In the genomic region with DNA sequence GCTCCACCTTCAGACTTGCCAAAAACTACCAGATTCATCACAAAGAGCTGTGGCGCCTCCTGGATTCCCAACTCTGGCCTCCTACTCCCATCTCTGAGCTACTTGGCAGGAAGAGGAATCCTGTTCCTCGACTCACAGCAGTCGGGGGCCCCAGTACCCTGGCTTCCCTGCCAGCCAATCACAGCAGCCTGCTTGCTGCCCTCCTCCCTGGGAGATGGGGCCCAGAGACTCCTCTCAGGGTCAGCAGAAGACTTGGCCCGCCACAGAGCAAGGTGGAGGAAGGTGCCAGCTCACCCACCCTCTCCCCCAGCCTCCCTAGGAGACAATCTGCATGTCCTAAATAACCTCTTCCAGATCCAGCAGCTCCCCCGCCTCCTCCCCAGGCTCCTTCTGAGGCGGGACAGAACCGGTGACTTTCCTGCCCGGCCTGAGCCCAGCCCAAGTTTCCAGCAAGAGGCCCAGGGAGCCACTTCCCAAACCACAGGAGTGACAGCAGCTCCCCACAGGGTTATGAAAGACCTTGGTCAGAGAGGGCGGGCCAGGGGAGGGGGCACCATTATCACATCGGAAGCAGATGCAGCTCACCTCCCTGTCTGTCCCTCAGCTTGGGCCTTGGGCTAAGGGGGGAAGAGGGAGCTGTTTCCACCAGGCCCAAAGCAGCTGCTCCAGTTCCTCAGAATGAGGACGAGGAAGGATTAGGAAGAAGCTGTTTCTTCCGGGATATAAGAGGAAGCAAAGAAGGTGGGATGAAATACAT, we compare ENCODE assay signal across 8 cellular contexts. TPM values are rescaled to one million over a fixed set of nuclear protein-coding genes. Genes with fewer than 3 reads are reported as not detected.
A peak's percentile ranks its signal among the peaks of the same experiment; 100 is the strongest.
DNase-seq lines count a peak whose midpoint lies in the region; ATAC-seq lines count a peak whose summit lies in the region.

No MANE protein-coding gene starts in this region.

- no peak for ATAC-seq in GM21360 (IDR thresholded peaks at IDR 0.05; ENCODE audit: unreplicated experiment)

- H3K4me3 ChIP-seq in rectal smooth muscle tissue (ENCODE audit: low read length): no peak overlapping the region

- H3K27ac ChIP-seq in rectal smooth muscle tissue (ENCODE audit: low read depth, low read length): peak overlapping the region; percentile 20

- H3K36me3 ChIP-seq in rectal smooth muscle tissue (ENCODE audit: control insufficient read depth, insufficient read depth, low read length): peaks cover 6% of the 10 kb centered on the region

- intact Hi-C loops in cardiac septum (cut with DNase I): loop anchor here (5.0 kb wide), 1 partner anchor 152 kb away; a partner anchor contains a TSS

- H3K27me3 ChIP-seq in rectal smooth muscle tissue (ENCODE audit: control insufficient read depth, insufficient read depth, low read length): no peaks in the 10 kb centered on the region

- no peak overlapping the region for H3K9ac ChIP-seq in rectal smooth muscle tissue (ENCODE audit: low read length)

- DNase-seq in AG20443 (ENCODE audit: low spot score): peak; percentile 49
- peak; percentile 97 for DNase-seq in KBM-7
- DNase-seq in activated T-cell treated with anti-CD3 and anti-CD28 coated beads, Interleukin-2, amount 50 U/mL, for 48 hours: peak; percentile 66 to 70
- DNase-seq in cardiac septum (ENCODE audit: low spot score): peak; percentile 91
- DNase-seq in NCI-H2171 (lab: John Stamatoyannopoulos, UW): no peak
- DNase-seq in COLO668 (lab: John Stamatoyannopoulos, UW; ENCODE audit: unreplicated experiment): no peak

- in situ Hi-C loops in KBM-7 (cut with MboI; ENCODE audit: low pct_unique_long_range_greater_than_20kb, low sequenced_read_pairs): loop anchor here (25.0 kb wide), 1 partner anchor 98 kb away; no protein-coding TSS in a partner anchor

- H3K4me1 ChIP-seq in rectal smooth muscle tissue (ENCODE audit: control insufficient read depth, insufficient read depth, low read length): peaks cover 19% of the 10 kb centered on the region

RNA-seq across cellular contexts. Expression of a gene that starts 2.3 kb away (rescaled TPM):
- 33.5 TPM for total RNA-seq in cardiac septum

RNA-seq across cellular contexts. Expression of a gene that starts 18.0 kb away (rescaled TPM):
- total RNA-seq in cardiac septum: 11.3 TPM

RNA-seq across cellular contexts. Expression of a gene that starts 18.3 kb away (rescaled TPM):
- total RNA-seq in cardiac septum: 16.5 TPM

RNA-seq across cellular contexts. Expression of a gene that starts 44.1 kb away (rescaled TPM):
- total RNA-seq in cardiac septum: 1.7 TPM

Comparison
In these comparisons a context has a peak if more than half of its experiments do, and no peak if none do; other contexts are left out.
1. DNase-seq: peak in AG20443 (single experiment), KBM-7 (single experiment), activated T-cell treated with anti-CD3 and anti-CD28 coated beads, Interleukin-2, amount 50 U/mL, for 48 hours (2 of 2) and cardiac septum (single experiment); none in NCI-H2171 (single experiment) and COLO668 (single experiment).